1 cellular context compared by ENCODE assay signal in genomic region chr17:42536048-42536371, GRCh38.
TF ChIP-seq lines count a peak whose summit lies in the region.

Gene NAGLU, plus strand, starts transcription at chr17:42536241. Its CDS starts 32 bp downstream, at chr17:42536273.

TF ChIP-seq in HepG2, 621 proteins besides CTCF, POLR2A, EP300 and RAD21 (continued from another document and continues in another):
- TF ChIP-seq MLXIP (CRISPR knock-in tag; IDR thresholded peaks at IDR 0.05; ENCODE audit: borderline replicate concordance): no peak
- no peak for TF ChIP-seq SCMH1 (CRISPR knock-in tag; IDR thresholded peaks at IDR 0.05; ENCODE audit: borderline replicate concordance)
- TF ChIP-seq CHCHD3 (CRISPR knock-in tag; IDR thresholded peaks at IDR 0.05): no peak
- peak; percentile 51; the same call in 1 of the 2 replicates for TF ChIP-seq KDM5B (CRISPR knock-in tag; IDR thresholded peaks at IDR 0.05; ENCODE audit: borderline replicate concordance)
- peak; percentile 60; the same call in 1 of the 2 replicates for TF ChIP-seq ZBTB7A (CRISPR knock-in tag; IDR thresholded peaks at IDR 0.05)
- 0 out of 2 replicates have a peak, but pooled peaks have one; percentile 52 for TF ChIP-seq ZBTB25 (CRISPR knock-in tag; IDR thresholded peaks at IDR 0.05)
- TF ChIP-seq NR2F6 (IDR thresholded peaks at IDR 0.05): no peak
- TF ChIP-seq NR2F6 (CRISPR knock-in tag; IDR thresholded peaks at IDR 0.05): peak; percentile 85
- TF ChIP-seq ZBTB14 (CRISPR knock-in tag; IDR thresholded peaks at IDR 0.05): 0 out of 2 replicates have a peak, but pooled peaks have one; percentile 44
- TF ChIP-seq SP2 (CRISPR knock-in tag; IDR thresholded peaks at IDR 0.05): no peak
- TF ChIP-seq ZBTB49 (CRISPR knock-in tag; IDR thresholded peaks at IDR 0.05; ENCODE audit: borderline replicate concordance): no peak
- no peak for TF ChIP-seq ZNF790 (CRISPR knock-in tag; IDR thresholded peaks at IDR 0.05; ENCODE audit: borderline replicate concordance)
- TF ChIP-seq ZBTB10 (CRISPR knock-in tag; IDR thresholded peaks at IDR 0.05; ENCODE audit: borderline replicate concordance): peak; percentile 96
- TF ChIP-seq ZFX (CRISPR knock-in tag; IDR thresholded peaks at IDR 0.05; ENCODE audit: low read depth): 0 out of 2 replicates have a peak, but pooled peaks have one; percentile 10
- TF ChIP-seq ZNF775 (CRISPR knock-in tag; IDR thresholded peaks at IDR 0.05; ENCODE audit: borderline replicate concordance): no peak
- TF ChIP-seq SPEN (CRISPR knock-in tag; IDR thresholded peaks at IDR 0.05; ENCODE audit: low read depth): peak; percentile 58; the same call in 1 of the 2 replicates
- TF ChIP-seq AKNA (CRISPR knock-in tag; IDR thresholded peaks at IDR 0.05; ENCODE audit: borderline replicate concordance): peak; percentile 85; the same call in 1 of the 2 replicates
- no peak; the same call in 1 of the 2 replicates for TF ChIP-seq KMT2A (CRISPR knock-in tag; IDR thresholded peaks at IDR 0.05)
- peak; percentile 54; the same call in 1 of the 2 replicates for TF ChIP-seq SP5 (CRISPR knock-in tag; IDR thresholded peaks at IDR 0.05; ENCODE audit: borderline replicate concordance, low read depth)
- no peak for TF ChIP-seq PAXIP1 (CRISPR knock-in tag; conservative IDR thresholded peaks at IDR 0.05)
- TF ChIP-seq ZNF614 (CRISPR knock-in tag; IDR thresholded peaks at IDR 0.05; ENCODE audit: borderline replicate concordance): 0 out of 2 replicates have a peak, but pooled peaks have one; percentile 13
- no peak for TF ChIP-seq ZNF878 (CRISPR knock-in tag; IDR thresholded peaks at IDR 0.05)
- TF ChIP-seq PHF21A (CRISPR knock-in tag; IDR thresholded peaks at IDR 0.05): peak; percentile 14; the same call in 1 of the 2 replicates
- no peak for TF ChIP-seq ZNF558 (CRISPR knock-in tag; IDR thresholded peaks at IDR 0.05; ENCODE audit: borderline replicate concordance)
- TF ChIP-seq SOX13 (IDR thresholded peaks at IDR 0.05): no peak
- peak in 1 of 2 experiments; percentile 66; a peak in 2 of 4 replicates for TF ChIP-seq SOX13 (CRISPR knock-in tag; conservative IDR thresholded peaks at IDR 0.05 in 1 of 2, IDR thresholded peaks at IDR 0.05 in 1 of 2)
- TF ChIP-seq ERF (CRISPR knock-in tag; IDR thresholded peaks at IDR 0.05): 0 out of 2 replicates have a peak, but pooled peaks have one; percentile 44
